27 cellular contexts compared by ENCODE assay signal in the genomic region with DNA sequence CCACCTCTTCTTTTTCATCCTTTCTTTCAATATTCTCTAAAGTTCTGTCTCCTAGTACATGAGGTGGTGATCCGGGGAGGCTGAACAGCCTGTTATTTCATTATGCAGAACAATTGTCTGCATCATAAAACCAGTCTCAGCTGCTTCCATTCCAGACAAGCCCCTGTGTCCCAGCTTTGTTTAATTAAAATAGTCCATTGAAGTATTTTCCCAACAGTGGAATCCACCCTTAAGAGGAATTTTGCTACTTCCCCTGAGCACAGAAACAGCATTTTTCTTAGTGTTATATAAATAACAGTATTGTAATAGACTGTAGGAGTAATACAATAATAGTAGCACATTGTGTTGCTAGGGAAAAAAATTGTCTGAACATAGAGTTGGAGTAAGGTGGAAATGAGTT.
DNase-seq lines count a peak whose midpoint lies in the region; ATAC-seq and TF ChIP-seq lines count a peak whose summit lies in the region.
"Had no signal": no experiment of that assay in that cellular context is flagged by ENCODE, and none has a peak within 500 bp of the region (broad histone marks: within the 10 kb centered on the region; RNA-seq: fewer than 3 reads in every experiment).

No MANE protein-coding gene starts in this region.

- peak overlapping the region; percentile 56 for H3K27ac Mint-ChIP-seq in chondrocyte (ENCODE audit: unreplicated experiment)

- no peaks in the 10 kb centered on the region for H3K4me1 ChIP-seq in mesodermal cell (ENCODE audit: control insufficient read depth, insufficient read depth, low read length, poor library complexity, severe bottlenecking)
- H3K4me1 ChIP-seq in skeletal muscle satellite cell (ENCODE audit: control insufficient read depth, insufficient read depth, low read length), result peaks cover 5% of the 10 kb centered on the region
- H3K4me1 ChIP-seq in right lobe of liver, result no peaks in the 10 kb centered on the region
- H3K4me1 ChIP-seq: BE2C, breast epithelium, Caco-2, Peyer's patch had no signal

- H3K9me3 ChIP-seq in mesodermal cell (ENCODE audit: control insufficient read depth, low read length) (peaks cover 9% of the 10 kb centered on the region), skeletal muscle satellite cell (replicated peaks; ENCODE audit: low read length) (no peaks in the 10 kb centered on the region), right lobe of liver (no peaks in the 10 kb centered on the region)
- H3K9me3 ChIP-seq: BE2C, Caco-2 had no signal

- H3K4me3 ChIP-seq in mesodermal cell (ENCODE audit: extremely low read depth, insufficient read depth, low read length, poor library complexity, severe bottlenecking), result no peak overlapping the region
- no peak overlapping the region for H3K4me3 ChIP-seq in skeletal muscle satellite cell (ENCODE audit: low read length)
- H3K4me3 ChIP-seq in right lobe of liver, result no peak overlapping the region
- H3K4me3 ChIP-seq: breast epithelium, lung, MG63, Peyer's patch, SK-N-MC, upper lobe of left lung had no signal

- H3K27me3 Mint-ChIP-seq in chondrocyte (ENCODE audit: low read depth), result no peaks in the 10 kb centered on the region

- peaks cover 26% of the 10 kb centered on the region for H3K9me3 Mint-ChIP-seq in chondrocyte (ENCODE audit: low read depth)

- H3K27me3 ChIP-seq in skeletal muscle satellite cell (ENCODE audit: control insufficient read depth, insufficient read depth, low read length), result no peaks in the 10 kb centered on the region
- no peaks in the 10 kb centered on the region for H3K27me3 ChIP-seq in right lobe of liver
- H3K27me3 ChIP-seq: BE2C, breast epithelium, MG63, Peyer's patch, upper lobe of left lung had no signal

- intact Hi-C loops in Right ventricle myocardium superior (cut with DNase I), result no loop called here
- intact Hi-C loops in Right ventricle myocardium inferior (cut with DNase I), result loop anchor here (10.0 kb wide), 1 partner anchor 211 kb away; no protein-coding TSS in a partner anchor
- intact Hi-C loops in right lobe of liver (cut with DNase I), result no loop called here

- peak overlapping the region; percentile 14 for H3K4me3 Mint-ChIP-seq in chondrocyte (ENCODE audit: unreplicated experiment)
- H3K4me3 Mint-ChIP-seq: WTC11 had no signal

- H3K36me3 ChIP-seq in mesodermal cell (ENCODE audit: control insufficient read depth, insufficient read depth, low read length) (no peaks in the 10 kb centered on the region), skeletal muscle satellite cell (ENCODE audit: insufficient read depth, low read length) (no peaks in the 10 kb centered on the region), right lobe of liver (no peaks in the 10 kb centered on the region)
- H3K36me3 ChIP-seq: BE2C, breast epithelium, MG63, Peyer's patch, upper lobe of left lung had no signal

- peak; percentile 41 for ATAC-seq in Right ventricle myocardium superior (ENCODE audit: poor library complexity)
- ATAC-seq in Right ventricle myocardium inferior, result no peak
- ATAC-seq in right lobe of liver, result no peak

- H3K27ac ChIP-seq in mesodermal cell (ENCODE audit: low read depth, low read length, severe bottlenecking) (peak overlapping the region; percentile 39), right lobe of liver (no peak overlapping the region)
- H3K27ac ChIP-seq: HL-60, Peyer's patch, SK-N-MC, upper lobe of left lung had no signal

- no peak for TF ChIP-seq POLR2A in right lobe of liver (IDR thresholded peaks at IDR 0.05)

- TF ChIP-seq CTCF in chondrocyte (IDR thresholded peaks at IDR 0.05), result no peak
- TF ChIP-seq CTCF in right lobe of liver (IDR thresholded peaks at IDR 0.05), result no peak

- DNase-seq in Right ventricle myocardium superior (no peak), Right ventricle myocardium inferior (ENCODE audit: missing footprints) (no peak), chondrocyte (ENCODE audit: low spot score) (no peak), right lobe of liver (no peak), NCI-H1105 treated with DMSO at 0.1 percent for 48 hours (lab: John Stamatoyannopoulos, UW) (no peak)
- no peak for DNase-seq in central memory CD4-positive, alpha-beta T cell
- DNase-seq: 8988T; activated CD4-positive, alpha-beta T cell treated with anti-CD3 and anti-CD28 coated beads, Interleukin-2, amount 50 U/mL, for 4 hours; Caco-2; cortex of kidney; DND-41; hippocampal formation; MG63; NCI-H1417 treated with DMSO at 0.1 percent for 48 hours; NCI-H510A; occipital lobe; Peyer's patch; T1000; upper lobe of left lung had no signal

- 100% methylated on average over 1 of the region's 1 CpG; no CpG with 5 or more reads in 1 of the 2 experiments for WGBS in mesodermal cell (ENCODE audit: insufficient coverage in 2 of 2), 2 experiments
- 67% methylated on average over 1 of the region's 1 CpG for WGBS in right lobe of liver (ENCODE audit: insufficient coverage, low coverage, low lambda C conversion rate, missing lambda C conversion rate)

- peak overlapping the region; percentile 23 for H3K4me2 ChIP-seq in skeletal muscle satellite cell (ENCODE audit: low read length)

- no peak overlapping the region for H3K9ac ChIP-seq in skeletal muscle satellite cell (ENCODE audit: low read depth, low read length)

- peaks cover 11% of the 10 kb centered on the region for H3K4me1 Mint-ChIP-seq in chondrocyte (ENCODE audit: low read depth)

- H3K36me3 Mint-ChIP-seq in chondrocyte (ENCODE audit: low read depth), result peaks cover 11% of the 10 kb centered on the region
